ENCODE assay signal across 11 cellular contexts in the genomic region with DNA sequence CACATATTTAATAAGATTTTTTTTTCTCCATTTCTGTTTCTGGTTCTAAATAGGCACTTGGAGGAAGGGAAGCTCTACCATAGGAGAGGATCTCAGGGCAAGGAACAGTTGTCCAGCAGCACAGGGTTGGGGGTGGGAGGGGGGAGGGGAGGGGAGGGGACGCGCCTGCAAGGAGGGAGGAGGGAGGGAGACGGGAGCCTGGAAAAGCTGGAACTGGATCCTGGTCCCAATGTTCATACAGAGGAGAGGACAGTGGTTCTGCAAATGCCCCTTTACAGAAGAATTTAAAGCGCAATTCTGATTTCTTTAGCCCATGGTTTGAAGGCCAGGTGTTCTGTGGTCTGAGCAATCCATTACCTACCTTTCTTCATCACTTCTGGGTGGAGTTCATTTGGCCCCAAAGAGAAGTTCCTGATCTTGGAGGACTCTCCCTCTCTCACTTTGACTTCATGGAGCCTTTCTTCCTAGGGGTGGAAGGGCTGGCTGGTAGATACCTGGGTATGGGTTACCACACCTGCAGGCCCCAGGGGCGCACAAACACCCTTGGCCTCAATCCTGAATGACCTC.
DNase-seq lines count a peak whose midpoint lies in the region; ATAC-seq, FAIRE-seq and TF ChIP-seq lines count a peak whose summit lies in the region.
"Had no signal": no experiment of that assay in that cellular context is flagged by ENCODE, and none has a peak within 500 bp of the region (broad histone marks: within the 10 kb centered on the region; RNA-seq: fewer than 3 reads in every experiment).

No MANE protein-coding gene starts in this region.

- H3K4me1 ChIP-seq in esophagus squamous epithelium (peaks cover 24 to 65% (median 30%) of the 10 kb centered on the region in 3 donors), pancreas (peaks cover 0 to 5% (median 0%) of the 10 kb centered on the region in 3 donors)

- H3K27ac ChIP-seq in esophagus squamous epithelium (peak overlapping the region; percentile 38 to 86 (median 78)), pancreas (peak overlapping the region; percentile 31 to 86 (median 62))
- H3K27ac ChIP-seq: brain microvascular endothelial cell, heart left ventricle had no signal

- no peaks in the 10 kb centered on the region for H3K9me3 ChIP-seq in esophagus squamous epithelium
- no peaks in the 10 kb centered on the region for H3K9me3 ChIP-seq in pancreas
- H3K9me3 ChIP-seq: heart left ventricle had no signal

- no peak for TF ChIP-seq POLR2A in esophagus squamous epithelium (IDR thresholded peaks at IDR 0.05)

- intact Hi-C loops in esophagus squamous epithelium (cut with DNase I) (no loop called here), pancreas (cut with DNase I) (no loop called here)

- H3K27me3 ChIP-seq in esophagus squamous epithelium (no peaks in the 10 kb centered on the region), pancreas (no peaks in the 10 kb centered on the region)
- H3K27me3 ChIP-seq: brain microvascular endothelial cell, heart left ventricle had no signal

- no peak for TF ChIP-seq CTCF in esophagus squamous epithelium (IDR thresholded peaks at IDR 0.05)
- TF ChIP-seq CTCF in pancreas (IDR thresholded peaks at IDR 0.05): no peak

- H3K4me3 ChIP-seq in esophagus squamous epithelium: no peak overlapping the region
- H3K4me3 ChIP-seq in pancreas: no peak overlapping the region
- H3K4me3 ChIP-seq: heart left ventricle had no signal

- no peak for ATAC-seq in pancreas

- 54 to 58% methylated on average over 5 of the region's 5 CpGs for WGBS in esophagus squamous epithelium, 2 donors
- WGBS in pancreas, 2 donors: 63 to 71% methylated on average over 3 to 5 of the region's 5 CpGs

- H3K36me3 ChIP-seq in esophagus squamous epithelium (no peaks in the 10 kb centered on the region), pancreas (no peaks in the 10 kb centered on the region)
- H3K36me3 ChIP-seq: brain microvascular endothelial cell, heart left ventricle had no signal

- FAIRE-seq in pancreas (lab: Jason Lieb, UNC): no peak

- peak; percentile 14 for DNase-seq in NCI-H1092 (lab: John Stamatoyannopoulos, UW)
- DNase-seq in RPMI8226: peak; percentile 86
- no peak for DNase-seq in esophagus squamous epithelium (lab: John Stamatoyannopoulos, UW)
- DNase-seq in pancreas: no peak
- DNase-seq in NOMO-1 treated with dmso at 0.1 percent for 144 hours (lab: John Stamatoyannopoulos, UW; ENCODE audit: unreplicated experiment): no peak
- no peak for DNase-seq in HuH-7 (ENCODE audit: low spot score)
- DNase-seq in ureter (ENCODE audit: low spot score): no peak
- DNase-seq: activated gamma-delta T cell; CD4-positive, alpha-beta T cell; heart left ventricle had no signal

Comparison
In these comparisons a context has a peak if more than half of its experiments do, and no peak if none do; other contexts are left out.
1. DNase-seq: peak in NCI-H1092 (single experiment) and RPMI8226 (single experiment); none in esophagus squamous epithelium (single experiment), pancreas (0 of 6), NOMO-1 treated with dmso at 0.1 percent for 144 hours (single experiment), HuH-7 (single experiment) and ureter (single experiment).